29 cellular contexts compared by ENCODE assay signal in the genomic region with DNA sequence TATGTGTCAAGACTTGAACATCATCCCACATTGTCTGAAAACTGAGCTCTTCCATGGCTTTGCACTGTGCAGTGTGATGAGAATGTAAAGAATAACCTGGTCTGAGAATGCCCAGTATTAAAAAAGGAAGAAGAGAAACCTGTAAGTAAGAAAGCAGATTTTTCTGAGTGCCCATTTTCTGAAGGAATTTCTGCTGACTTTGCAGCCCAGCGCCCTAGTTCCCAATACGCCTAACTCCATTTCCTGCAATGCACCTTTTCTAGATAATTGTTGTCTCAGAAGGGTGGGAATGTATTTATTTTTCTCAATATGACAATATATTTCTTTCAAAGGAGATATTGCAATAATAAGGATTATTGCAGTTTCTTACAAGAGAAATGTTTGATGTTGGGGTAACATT.
DNase-seq lines count a peak whose midpoint lies in the region; ATAC-seq, FAIRE-seq and TF ChIP-seq lines count a peak whose summit lies in the region.
"Had no signal": no experiment of that assay in that cellular context is flagged by ENCODE, and none has a peak within 500 bp of the region (broad histone marks: within the 10 kb centered on the region; RNA-seq: fewer than 3 reads in every experiment).

No MANE protein-coding gene starts in this region.

- no peaks in the 10 kb centered on the region for H3K9me3 ChIP-seq in HepG2 (ENCODE audit: low read length)
- no peaks in the 10 kb centered on the region for H3K9me3 ChIP-seq in right lobe of liver
- peaks cover 7% of the 10 kb centered on the region; the same call in 1 of the 3 replicates for H3K9me3 ChIP-seq in A549
- H3K9me3 ChIP-seq: BE2C, BLaER1, Caco-2 had no signal

- H3K27me3 ChIP-seq in HepG2 (ENCODE audit: control insufficient read depth in 1 of 2, insufficient read depth in 2 of 2, low read length in 2 of 2): no peaks in the 10 kb centered on the region
- no peaks in the 10 kb centered on the region for H3K27me3 ChIP-seq in right lobe of liver
- H3K27me3 ChIP-seq: BLaER1; BLaER1 treated with 17β-estradiol and CSF1 and Interleukin-3, amounts not matched to agents 10 nM and 100 nM had no signal

- DNase-seq in HepG2 (ENCODE audit: low spot score) (no peak), right lobe of liver (no peak), A549 (ENCODE audit: low read depth in 1 of 2, low spot score in 1 of 2) (no peak)
- no peak for DNase-seq in stimulated activated CD4-positive, alpha-beta T cell treated with anti-CD3 and anti-CD28 coated beads, Interleukin-4, amount 100 ng/mL, for 24 hours
- DNase-seq: 8988T; ACHN; AML-193; BE2C; C1 segment of cervical spinal cord; Caco-2; Calu3; CD4-positive, alpha-beta memory T cell; CD4-positive, alpha-beta T cell; CD4-positive, CD25-positive, alpha-beta regulatory T cell; CD8-positive, alpha-beta memory T cell; CD8-positive, alpha-beta T cell; COR-L47; DMS 273 treated with DMSO at 0.1 percent for 48 hours; DMS153; DMS79; DMS79 treated with DMSO at 0.1 percent for 48 hours; DND-41; EL had no signal

- TF ChIP-seq RAD21 in HepG2 (CRISPR knock-in tag; IDR thresholded peaks at IDR 0.05): no peak
- TF ChIP-seq RAD21 in A549 (conservative IDR thresholded peaks at IDR 0.05 in 1 of 2, IDR thresholded peaks at IDR 0.05 in 1 of 2): no peak

- TF ChIP-seq POLR2A in HepG2 (IDR thresholded peaks at IDR 0.05; ENCODE audit: insufficient read depth in 1 of 2, low read depth in 2 of 2, low read length in 2 of 2) (no peak), right lobe of liver (IDR thresholded peaks at IDR 0.05) (no peak), A549 (IDR thresholded peaks at IDR 0.05; ENCODE audit: low read length) (no peak)

- no peaks in the 10 kb centered on the region for H3K36me3 ChIP-seq in HepG2 (replicated peaks in 1 of 2; ENCODE audit: control insufficient read depth in 1 of 2, insufficient read depth in 2 of 2, low read length in 2 of 2)
- no peaks in the 10 kb centered on the region for H3K36me3 ChIP-seq in right lobe of liver
- H3K36me3 ChIP-seq: BE2C; BLaER1; BLaER1 treated with 17β-estradiol and CSF1 and Interleukin-3, amounts not matched to agents 10 nM and 100 nM had no signal

- H2AFZ ChIP-seq in HepG2 (ENCODE audit: low read length): no peak overlapping the region

- CTCF ChIA-PET in HepG2 (lab: Yijun Ruan, JAX; ENCODE audit: low intra/inter-chr PET ratio, low total read pairs): no interaction called here
- CTCF ChIA-PET in A549 (lab: Yijun Ruan, JAX): interaction anchor here (0.6 kb wide), 1 partner anchor 1796 kb away, joined by 3 read pairs; no protein-coding TSS in a partner anchor

- H3K4me1 ChIP-seq in HepG2 (ENCODE audit: insufficient read depth, low read length): peaks cover under 1% of the 10 kb centered on the region; the same call in 1 of the 2 replicates
- peaks cover 0 to 12% (median 4%) of the 10 kb centered on the region in 4 donors for H3K4me1 ChIP-seq in right lobe of liver
- peaks cover 13% of the 10 kb centered on the region for H3K4me1 ChIP-seq in A549
- H3K4me1 ChIP-seq: BE2C, BLaER1, Caco-2 had no signal

- no peak overlapping the region for H3K27ac ChIP-seq in HepG2 (ENCODE audit: extremely low read length, insufficient read depth, low read length)
- no peak overlapping the region for H3K27ac ChIP-seq in right lobe of liver
- H3K27ac ChIP-seq in A549: no peak overlapping the region
- H3K27ac ChIP-seq: 22Rv1; BLaER1; BLaER1 treated with 17β-estradiol and CSF1 and Interleukin-3, amounts not matched to agents 10 nM and 100 nM; C4-2B had no signal

- no TSS peak for BruUV-seq in HepG2 (replicated peaks; lab: Mats Ljungman, UMichigan)

- H3K4me3 ChIP-seq in HepG2 (replicated peaks in 1 of 3; ENCODE audit: insufficient read depth in 1 of 3, low read depth in 2 of 3, low read length in 3 of 3): no peak overlapping the region
- no peak overlapping the region for H3K4me3 ChIP-seq in right lobe of liver
- no peak overlapping the region for H3K4me3 ChIP-seq in A549
- H3K4me3 ChIP-seq: BLaER1; BLaER1 treated with 17β-estradiol and CSF1 and Interleukin-3, amounts not matched to agents 10 nM and 100 nM had no signal

- intact Hi-C loops in HepG2 (cut with micrococcal nuclease; ENCODE audit: unreplicated experiment) (no loop called here), right lobe of liver (cut with DNase I) (no loop called here)

- ATAC-seq in HepG2 (no peak), right lobe of liver (no peak), A549 (no peak)
- ATAC-seq: CD8-positive, alpha-beta T cell had no signal

- no peaks in the 10 kb centered on the region for H3K79me2 ChIP-seq in HepG2 (ENCODE audit: insufficient read depth, low read length)

- H4K20me1 ChIP-seq in HepG2 (ENCODE audit: insufficient read depth, low read length): no peaks in the 10 kb centered on the region
- H4K20me1 ChIP-seq: BLaER1; BLaER1 treated with 17β-estradiol and CSF1 and Interleukin-3, amounts not matched to agents 10 nM and 100 nM had no signal

- H3K4me2 ChIP-seq in HepG2 (ENCODE audit: low read depth, low read length): no peak overlapping the region
- H3K4me2 ChIP-seq in A549: no peak overlapping the region
- H3K4me2 ChIP-seq: BLaER1; BLaER1 treated with 17β-estradiol and CSF1 and Interleukin-3, amounts not matched to agents 10 nM and 100 nM had no signal

- in situ Hi-C loops in HepG2 (cut with HindIII; ENCODE audit: extremely low pct_ligation_motif_present, low pct_unique_long_range_greater_than_20kb): no loop called here

- TF ChIP-seq EP300 in HepG2 (IDR thresholded peaks at IDR 0.05; ENCODE audit: low read depth in 2 of 2, low read length in 2 of 2) (no peak), HepG2 (CRISPR knock-in tag; IDR thresholded peaks at IDR 0.05; ENCODE audit: borderline replicate concordance) (no peak), A549 (IDR thresholded peaks at IDR 0.05) (no peak)

- no peak overlapping the region for H3K9ac ChIP-seq in HepG2 (ENCODE audit: insufficient read depth, low read depth, low read length)
- H3K9ac ChIP-seq: BLaER1; BLaER1 treated with 17β-estradiol and CSF1 and Interleukin-3, amounts not matched to agents 10 nM and 100 nM had no signal

- WGBS in HepG2 (ENCODE audit: low lambda C conversion rate): 66% methylated on average over 2 of the region's 2 CpGs
- WGBS in right lobe of liver (ENCODE audit: insufficient coverage, low coverage, low lambda C conversion rate, missing lambda C conversion rate): 67% methylated on average over 2 of the region's 2 CpGs
- WGBS in A549 (ENCODE audit: missing lambda C conversion rate): 76% methylated on average over 2 of the region's 2 CpGs

- FAIRE-seq in HepG2 (lab: Jason Lieb, UNC) (no peak), A549 (lab: Jason Lieb, UNC) (no peak)
- FAIRE-seq: A204.1, D721Med had no signal

- POLR2A ChIA-PET in HepG2 (lab: Yijun Ruan, JAX): no interaction called here
- POLR2A ChIA-PET in A549 (lab: Yijun Ruan, JAX): no interaction called here

- TF ChIP-seq CTCF in HepG2 (CRISPR knock-in tag; IDR thresholded peaks at IDR 0.05): no peak
- no peak for TF ChIP-seq CTCF in right lobe of liver (IDR thresholded peaks at IDR 0.05)
- TF ChIP-seq CTCF in A549 (IDR thresholded peaks at IDR 0.05): no peak

TF ChIP-seq in HepG2, 621 proteins besides CTCF, POLR2A, EP300 and RAD21:
- TF ChIP-seq MAFF (IDR thresholded peaks at IDR 0.05; ENCODE audit: low read depth, low read length) (peak; percentile 76), MAFK (conservative IDR thresholded peaks at IDR 0.05 in 1 of 2, IDR thresholded peaks at IDR 0.05 in 1 of 2; ENCODE audit: low read length in 2 of 2) (peak; percentile 75 to 83), SP2 (CRISPR knock-in tag; IDR thresholded peaks at IDR 0.05) (no peak)

TF ChIP-seq in A549, 52 proteins besides CTCF, POLR2A, EP300 and RAD21:
- TF ChIP-seq MAFK (IDR thresholded peaks at IDR 0.05; ENCODE audit: partially characterized antibody) (peak; percentile 71), HMGXB4 (CRISPR knock-in tag; IDR thresholded peaks at IDR 0.05; ENCODE audit: borderline replicate concordance) (no peak)

Comparison
In these comparisons a context has a peak if more than half of its experiments do, and no peak if none do; other contexts are left out.
1. Of the 38 proteins assayed by ChIP-seq in both HepG2 and A549: peak only in HepG2: none; only in A549: none; in both: MAFK; in neither: 37.